8 cellular contexts compared by ENCODE assay signal in the genomic region with DNA sequence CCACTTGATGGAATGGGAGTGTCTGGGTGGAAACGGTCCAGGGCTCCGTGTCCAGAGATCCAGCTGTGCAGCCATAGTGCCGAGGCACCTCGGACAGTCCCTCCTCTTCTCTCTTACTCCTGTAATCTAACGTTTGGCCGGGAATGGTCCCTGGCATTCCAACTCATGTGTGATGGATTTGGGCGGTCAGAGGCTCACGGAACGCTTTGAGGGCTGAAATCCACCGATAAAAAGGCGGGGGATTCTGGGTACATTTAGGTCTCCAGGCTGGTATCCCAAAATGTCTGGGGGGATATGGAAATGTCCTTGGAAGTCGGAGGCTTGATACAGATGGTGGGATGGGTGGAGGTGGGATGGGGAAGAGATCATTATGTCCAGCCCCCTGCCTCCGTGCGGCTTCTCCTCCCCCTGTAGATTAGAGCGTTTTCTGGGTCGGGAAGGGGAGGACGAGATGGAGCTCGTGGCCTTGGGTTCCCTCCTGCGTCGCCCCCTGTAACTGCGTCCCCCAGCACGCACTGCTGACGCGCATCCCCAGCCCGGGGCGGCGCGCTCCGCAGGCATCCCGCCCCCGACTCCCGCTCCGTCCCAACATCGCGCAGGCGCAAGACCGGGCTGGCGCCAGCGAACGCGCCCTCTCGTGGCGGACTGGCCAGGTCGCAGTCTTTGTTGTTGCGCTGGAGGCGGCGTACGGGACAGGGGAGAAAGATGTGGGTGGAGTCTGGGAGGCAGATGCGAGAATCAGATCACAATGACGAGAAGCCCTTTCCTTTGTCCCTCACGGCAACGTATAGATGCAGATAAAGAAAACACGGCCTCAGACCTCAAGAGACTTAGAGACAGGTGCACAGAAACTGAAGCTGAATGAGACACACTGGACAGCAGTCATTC. TPM values are rescaled to one million over a fixed set of nuclear protein-coding genes. Genes with fewer than 3 reads are reported as not detected.
DNase-seq lines count a peak whose midpoint lies in the region; ATAC-seq and TF ChIP-seq lines count a peak whose summit lies in the region.

No MANE protein-coding gene starts in this region.

- ATAC-seq in HG02678 (IDR thresholded peaks at IDR 0.05; ENCODE audit: unreplicated experiment) (peak; percentile 85), left cardiac atrium (peak; percentile 91 to 92), upper lobe of left lung (ENCODE audit: low FRiP score in 2 of 2) (peak; percentile 95 to 98)
- peak; percentile 92 for ATAC-seq in activated naive CD8-positive, alpha-beta T cell treated with anti-CD3 and anti-CD28 coated beads, Interleukin-2, amount 50 U/mL, for 24 hours

- H3K4me1 ChIP-seq in upper lobe of left lung = peaks cover 12 to 15% (median 14%) of the 10 kb centered on the region in 4 donors

- no peaks in the 10 kb centered on the region for H3K36me3 ChIP-seq in upper lobe of left lung

- no peaks in the 10 kb centered on the region for H3K36me3 Mint-ChIP-seq in activated naive CD8-positive, alpha-beta T cell treated with anti-CD3 and anti-CD28 coated beads, Interleukin-2, amount 50 U/mL, for 24 hours (ENCODE audit: low read depth)

- no peaks in the 10 kb centered on the region for H3K9me3 ChIP-seq in upper lobe of left lung

- 1 to 2% methylated on average over 30 to 42 of the region's 53 CpGs for WGBS in upper lobe of left lung, 2 donors

- TF ChIP-seq CTCF in GM12872 (IDR thresholded peaks at IDR 0.05; ENCODE audit: insufficient read depth, low read depth, low read length) = peak; percentile 96
- peak; percentile 93 to 99 (median 98) for TF ChIP-seq CTCF in upper lobe of left lung (IDR thresholded peaks at IDR 0.05)

- peak overlapping the region; percentile 92 for H3K27ac Mint-ChIP-seq in activated naive CD8-positive, alpha-beta T cell treated with anti-CD3 and anti-CD28 coated beads, Interleukin-2, amount 50 U/mL, for 24 hours

- no peaks in the 10 kb centered on the region for H3K9me3 Mint-ChIP-seq in activated naive CD8-positive, alpha-beta T cell treated with anti-CD3 and anti-CD28 coated beads, Interleukin-2, amount 50 U/mL, for 24 hours

- TF ChIP-seq POLR2A in upper lobe of left lung (IDR thresholded peaks at IDR 0.05) = peak in 1 of 4 donors; percentile 36

- peak overlapping the region; percentile 45 to 60 (median 52) for H3K4me3 ChIP-seq in upper lobe of left lung

- no peaks in the 10 kb centered on the region for H3K27me3 ChIP-seq in upper lobe of left lung

- DNase-seq in NCI-H1436 (lab: John Stamatoyannopoulos, UW) = peak; percentile 96
- peak; percentile 65 to 89 for DNase-seq in SW 1271 (lab: John Stamatoyannopoulos, UW)
- peak; percentile 98 for DNase-seq in activated naive CD8-positive, alpha-beta T cell treated with anti-CD3 and anti-CD28 coated beads, Interleukin-2, amount 50 U/mL, for 24 hours
- peak; percentile 91 for DNase-seq in left cardiac atrium
- DNase-seq in posterior vena cava (ENCODE audit: low spot score) = peak; percentile 97
- peak; percentile 94 to 98 for DNase-seq in upper lobe of left lung

- peak overlapping the region; percentile 65 for H3K4me3 Mint-ChIP-seq in activated naive CD8-positive, alpha-beta T cell treated with anti-CD3 and anti-CD28 coated beads, Interleukin-2, amount 50 U/mL, for 24 hours

- H3K27ac ChIP-seq in upper lobe of left lung = peak overlapping the region; percentile 38 to 82 (median 59)

- H3K27me3 Mint-ChIP-seq in activated naive CD8-positive, alpha-beta T cell treated with anti-CD3 and anti-CD28 coated beads, Interleukin-2, amount 50 U/mL, for 24 hours = no peaks in the 10 kb centered on the region

- H3K4me1 Mint-ChIP-seq in activated naive CD8-positive, alpha-beta T cell treated with anti-CD3 and anti-CD28 coated beads, Interleukin-2, amount 50 U/mL, for 24 hours = peaks cover 38% of the 10 kb centered on the region

- TF ChIP-seq EP300 in upper lobe of left lung (IDR thresholded peaks at IDR 0.05) = no peak

- intact Hi-C loops in left cardiac atrium (cut with DNase I) = loop anchor here in 1 of 2 donors (10.0 kb wide), 1 partner anchor 46 kb away; no protein-coding TSS in a partner anchor
- intact Hi-C loops in posterior vena cava (cut with DNase I) = loop anchor here in 1 of 2 donors (10.0 kb wide), 1 partner anchor 46 kb away; no protein-coding TSS in a partner anchor

RNA-seq across cellular contexts. Expression of gene SGCA, which starts 4.5 kb away (rescaled TPM):
- total RNA-seq in left cardiac atrium (100 to 1,000 TPM in 1 of 2 donors, 10 to 100 TPM in 1; 96.3 to 131 TPM), posterior vena cava (10 to 100 TPM; 87.9 to 99.0 TPM), upper lobe of left lung (10 to 100 TPM in 5 of 6 donors, 1 to 10 TPM in 1; 1.6 to 19.7 (median 14.1) TPM)

RNA-seq across cellular contexts. Expression of gene PPP1R9B, which starts 10.8 kb away (rescaled TPM):
- total RNA-seq in left cardiac atrium = 10 to 100 TPM; 35.8 to 43.4 TPM
- 10 to 100 TPM; 51.4 to 53.7 TPM for total RNA-seq in posterior vena cava
- total RNA-seq in upper lobe of left lung = 100 to 1,000 TPM in 1 of 6 donors, 10 to 100 TPM in 5; 37.5 to 121 (median 74.7) TPM

RNA-seq across cellular contexts. Expression of gene SAMD14, which starts 31.3 kb away (rescaled TPM):
- total RNA-seq in left cardiac atrium (1 to 10 TPM; 1.6 to 2.1 TPM), posterior vena cava (1 to 10 TPM; 6.6 to 6.7 TPM), upper lobe of left lung (10 to 100 TPM in 2 of 6 donors, 1 to 10 TPM in 3, under 1 TPM in 1; 0.49 to 16.8 (median 5.6) TPM)

RNA-seq across cellular contexts. Expression of gene COL1A1, which starts 40.2 kb away (rescaled TPM):
- total RNA-seq in left cardiac atrium (100 to 1,000 TPM; 106 to 151 TPM), posterior vena cava (1,000 to 10,000 TPM in 1 of 2 donors, 100 to 1,000 TPM in 1; 456 to 1,821 TPM), upper lobe of left lung (100 to 1,000 TPM in 3 of 6 donors, 10 to 100 TPM in 3; 15.4 to 555 (median 117) TPM)

Comparison
In these comparisons a context has a peak if more than half of its experiments do, and no peak if none do; other contexts are left out.
1. Peak in every context shown above with its lines: DNase-seq, ATAC-seq, H3K4me3 ChIP-seq and H3K27ac ChIP-seq.
2. RNA of gene SGCA, which starts 4.5 kb away (total RNA-seq): 96.3 to 131 TPM in left cardiac atrium and 87.9 to 99.0 TPM in posterior vena cava; 1.6 to 19.7 TPM in upper lobe of left lung; every median in the first group is over 4 times any median in the second.